7 cellular contexts compared by ENCODE assay signal in genomic region chr11:2886191-2886894, GRCh38. TPM values are rescaled to one million over a fixed set of nuclear protein-coding genes. Genes with fewer than 3 reads are reported as not detected.
DNase-seq lines count a peak whose midpoint lies in the region; ATAC-seq and TF ChIP-seq lines count a peak whose summit lies in the region.

No MANE protein-coding gene starts in this region.

- H3K27me3 ChIP-seq in adrenal gland (no peaks in the 10 kb centered on the region), layer of hippocampus (ENCODE audit: control insufficient read depth, insufficient read depth, low read length) (no peaks in the 10 kb centered on the region)

- DNase-seq in adrenal gland (peak in 4 of 7 donors; percentile 33 to 56 (median 50)), NCI-H1694 (lab: John Stamatoyannopoulos, UW) (no peak)

- peak; percentile 14 for ATAC-seq in GM18498 (IDR thresholded peaks at IDR 0.05; ENCODE audit: unreplicated experiment)
- peak; percentile 4 for ATAC-seq in HG03045 (IDR thresholded peaks at IDR 0.05; ENCODE audit: unreplicated experiment)
- no peak for ATAC-seq in GM21360 (IDR thresholded peaks at IDR 0.05; ENCODE audit: unreplicated experiment)

- intact Hi-C loops in adrenal gland (cut with DNase I), result loop anchor here (2.0 to 10.0 kb wide), 3 partner anchors 172 to 354 kb away; partner anchors contain the start of gene KCNQ1OT1 (in 1 of the 2)

- peak in 2 of 6 experiments; percentile 9 to 11 for TF ChIP-seq CTCF in adrenal gland (IDR thresholded peaks at IDR 0.05)

- no peaks in the 10 kb centered on the region for H3K36me3 ChIP-seq in adrenal gland (replicated peaks in 1 of 2)

- peak overlapping the region in 1 of 4 donors; percentile 96 for H3K4me3 ChIP-seq in adrenal gland

- H3K27ac ChIP-seq in adrenal gland (peak overlapping the region in 3 of 5 donors; percentile 61 to 76 (median 63)), layer of hippocampus (ENCODE audit: low read depth, low read length) (peak overlapping the region; percentile 75), temporal lobe (ENCODE audit: low read depth, low read length) (peak overlapping the region; percentile 56)

- no peaks in the 10 kb centered on the region for H3K9me3 ChIP-seq in adrenal gland (replicated peaks in 1 of 3)

- H3K4me1 ChIP-seq in adrenal gland (replicated peaks in 1 of 2), result peaks cover 6 to 28% of the 10 kb centered on the region in 2 donors

- TF ChIP-seq POLR2A in adrenal gland (IDR thresholded peaks at IDR 0.05), result no peak

- WGBS in adrenal gland, 4 donors, result 25 to 65% (median 32%) methylated on average over 7 to 49 of the region's 49 CpGs

RNA-seq across cellular contexts. Expression of gene CDKN1C, which starts 0.8 kb away (rescaled TPM):
- total RNA-seq in adrenal gland, result 100 to 1,000 TPM in 7 of 8 donors, 10 to 100 TPM in 1; 32.8 to 817 (median 464) TPM
- 100 to 1,000 TPM in 2 of 3 donors, 10 to 100 TPM in 1; 17.7 to 229 (median 152) TPM for polyA plus RNA-seq in adrenal gland
- 25.8 TPM for total RNA-seq in temporal lobe

RNA-seq across cellular contexts. Expression of gene PHLDA2, which starts 42.9 kb away (rescaled TPM):
- total RNA-seq in adrenal gland (1 to 10 TPM in 6 of 8 donors, not detected in 2; 1.4 to 8.7 (median 2.3) TPM), temporal lobe (not detected)
- polyA plus RNA-seq in adrenal gland, result 1 to 10 TPM in 2 of 3 donors, not detected in 1; 1.1 to 8.9 TPM
